19 cellular contexts compared by ENCODE assay signal in the genomic region with DNA sequence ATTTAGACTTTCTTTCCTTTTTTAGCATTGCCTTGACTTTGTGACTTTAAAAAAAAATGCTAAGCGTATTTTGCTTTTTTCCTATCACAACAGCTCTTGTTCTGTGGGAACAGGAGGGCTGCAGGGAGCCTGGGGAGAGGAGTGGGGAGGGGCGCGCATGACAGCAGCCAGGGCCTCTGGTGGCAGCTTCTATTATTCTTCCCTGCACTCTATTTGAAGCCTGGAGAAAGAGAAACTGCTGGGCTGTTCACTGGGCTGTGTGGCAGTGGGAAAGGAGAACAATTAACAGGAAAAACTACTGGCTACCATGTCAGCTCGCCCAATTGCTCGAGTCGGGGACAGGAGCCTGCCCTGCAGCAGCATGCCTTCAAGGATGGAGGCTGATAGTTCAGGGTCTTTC.
A peak's percentile ranks its signal among the peaks of the same experiment; 100 is the strongest.
DNase-seq lines count a peak whose midpoint lies in the region; ATAC-seq and TF ChIP-seq lines count a peak whose summit lies in the region.
"Had no signal": no experiment of that assay in that cellular context is flagged by ENCODE, and none has a peak within 500 bp of the region (broad histone marks: within the 10 kb centered on the region; RNA-seq: fewer than 3 reads in every experiment).

No MANE protein-coding gene starts in this region.

- no peaks in the 10 kb centered on the region for H3K27me3 Mint-ChIP-seq in glutamatergic neuron (ENCODE audit: unreplicated experiment)

- peaks cover 1% of the 10 kb centered on the region for H3K36me3 ChIP-seq in NT2/D1 (ENCODE audit: insufficient read depth, insufficient read length, low read length)
- no peaks in the 10 kb centered on the region for H3K36me3 ChIP-seq in neural cell (ENCODE audit: insufficient read depth, low read length)
- H3K36me3 ChIP-seq in stomach, result no peaks in the 10 kb centered on the region
- no peaks in the 10 kb centered on the region for H3K36me3 ChIP-seq in gastrocnemius medialis
- H3K36me3 ChIP-seq: colonic mucosa had no signal

- ATAC-seq in GM21515 (IDR thresholded peaks at IDR 0.05; ENCODE audit: unreplicated experiment) (no peak), gastrocnemius medialis (no peak)
- ATAC-seq: K562; Right ventricle myocardium inferior; stimulated activated memory B cell treated with anti-CD40 and anti-IgM and Interleukin-4, amounts not matched to agents 10 μg/mL and 1 μg/mL and 100 μg/mL, for 72 hours; T-helper 17 cell had no signal

- H3K27ac ChIP-seq in neural cell (ENCODE audit: low read length) (peak overlapping the region; percentile 67), stomach (no peak overlapping the region), gastrocnemius medialis (no peak overlapping the region)
- H3K27ac ChIP-seq: colonic mucosa had no signal

- TF ChIP-seq POLR2A in stomach (IDR thresholded peaks at IDR 0.05), result no peak
- no peak for TF ChIP-seq POLR2A in gastrocnemius medialis (IDR thresholded peaks at IDR 0.05)

- peaks cover 4% of the 10 kb centered on the region for H3K4me1 ChIP-seq in NT2/D1 (ENCODE audit: insufficient read depth, insufficient read length)
- H3K4me1 ChIP-seq in stomach, result no peaks in the 10 kb centered on the region
- H3K4me1 ChIP-seq in gastrocnemius medialis, result no peaks in the 10 kb centered on the region
- H3K4me1 ChIP-seq: colonic mucosa had no signal

- intact Hi-C loops in stomach (cut with DNase I; ENCODE audit: low total_unique reads) (no loop called here), gastrocnemius medialis (cut with DNase I; ENCODE audit: low total_unique reads) (no loop called here)

- H2AFZ ChIP-seq in neural cell (ENCODE audit: low read depth, low read length), result no peak overlapping the region

- TF ChIP-seq EP300 in neural cell (conservative IDR thresholded peaks at IDR 0.05; ENCODE audit: poor library complexity, severe bottlenecking) (peak; percentile 36), stomach (IDR thresholded peaks at IDR 0.05) (no peak)

- H3K9ac ChIP-seq in NT2/D1 (ENCODE audit: insufficient read length, low read depth) (no peak overlapping the region), neural cell (ENCODE audit: low read length) (peak overlapping the region; percentile 25)

- POLR2A ChIA-PET in GM10248 (lab: Yijun Ruan, JAX), result no interaction called here

- peak overlapping the region; percentile 97 for H3K27ac Mint-ChIP-seq in glutamatergic neuron (ENCODE audit: unreplicated experiment)
- H3K27ac Mint-ChIP-seq: CD4-positive, CD25-positive, alpha-beta regulatory T cell; stimulated activated memory B cell treated with anti-CD40 and anti-IgM and Interleukin-4, amounts not matched to agents 10 μg/mL and 1 μg/mL and 100 μg/mL, for 72 hours; T-helper 17 cell had no signal

- H3K27me3 ChIP-seq in NT2/D1 (ENCODE audit: insufficient read depth, insufficient read length) (no peaks in the 10 kb centered on the region), neural cell (ENCODE audit: insufficient read depth, low read depth, low read length) (no peaks in the 10 kb centered on the region), stomach (no peaks in the 10 kb centered on the region), gastrocnemius medialis (no peaks in the 10 kb centered on the region)
- H3K27me3 ChIP-seq: colonic mucosa had no signal

- TF ChIP-seq RAD21 in neural cell (conservative IDR thresholded peaks at IDR 0.05), result peak; percentile 22

- DNase-seq in Ammon's horn (ENCODE audit: low spot score) (peak; percentile 75), NT2/D1 (ENCODE audit: low read depth, low spot score) (peak; percentile 23), glutamatergic neuron (peak; percentile 76), stomach (no peak), GM10248 (ENCODE audit: extremely low spot score) (no peak), gastrocnemius medialis (no peak)
- DNase-seq: amniotic stem cell; CD4-positive, CD25-positive, alpha-beta regulatory T cell; colonic mucosa; DMS79 treated with DMSO at 0.1 percent for 48 hours; kidney glomerular epithelial cell; NCI-H1092 treated with DMSO at 0.1 percent for 48 hours; stimulated activated CD4-positive, alpha-beta T cell treated with anti-CD3 and anti-CD28 coated beads, Interleukin-12 subunit alpha, Interleukin-12 subunit beta, amount 100 ng/mL, for 4 hours; T-helper 17 cell had no signal

- 52 to 69% (median 58%) methylated on average over 6 of the region's 6 CpGs for WGBS in stomach, 5 donors

- peak overlapping the region; percentile 55 for H3K4me3 Mint-ChIP-seq in glutamatergic neuron (ENCODE audit: unreplicated experiment)
- H3K4me3 Mint-ChIP-seq: CD4-positive, CD25-positive, alpha-beta regulatory T cell; stimulated activated memory B cell treated with anti-CD40 and anti-IgM and Interleukin-4, amounts not matched to agents 10 μg/mL and 1 μg/mL and 100 μg/mL, for 72 hours; T-helper 17 cell had no signal

- H3K79me2 ChIP-seq in neural cell (replicated peaks; ENCODE audit: insufficient read depth, low read length), result no peaks in the 10 kb centered on the region

- TF ChIP-seq CTCF in glutamatergic neuron (IDR thresholded peaks at IDR 0.05; ENCODE audit: partially characterized antibody, unreplicated experiment) (no peak), neural cell (IDR thresholded peaks at IDR 0.05; ENCODE audit: poor library complexity, severe bottlenecking) (peak; percentile 55), stomach (IDR thresholded peaks at IDR 0.05) (no peak), GM10248 (IDR thresholded peaks at IDR 0.05; ENCODE audit: control extremely low read depth, extremely low read depth, low read depth, missing control alignments) (no peak), gastrocnemius medialis (IDR thresholded peaks at IDR 0.05 in 4 of 5, conservative IDR thresholded peaks at IDR 0.05 in 1 of 5) (no peak)

- in situ Hi-C loops in gastrocnemius medialis (cut with MboI; ENCODE audit: low sequenced_read_pairs in 4 of 4), result no loop called here

- H3F3A ChIP-seq in neural cell (ENCODE audit: insufficient read depth, low read length, poor library complexity, severe bottlenecking), result no peaks in the 10 kb centered on the region

- H3K4me1 Mint-ChIP-seq in glutamatergic neuron (ENCODE audit: low read depth, unreplicated experiment), result peaks cover 42% of the 10 kb centered on the region
- H3K4me1 Mint-ChIP-seq: CD4-positive, CD25-positive, alpha-beta regulatory T cell; stimulated activated memory B cell treated with anti-CD40 and anti-IgM and Interleukin-4, amounts not matched to agents 10 μg/mL and 1 μg/mL and 100 μg/mL, for 72 hours; T-helper 17 cell had no signal

- H3K9me3 Mint-ChIP-seq in glutamatergic neuron (ENCODE audit: unreplicated experiment), result peaks cover 7% of the 10 kb centered on the region
- H3K9me3 Mint-ChIP-seq: CD4-positive, CD25-positive, alpha-beta regulatory T cell; stimulated activated memory B cell treated with anti-CD40 and anti-IgM and Interleukin-4, amounts not matched to agents 10 μg/mL and 1 μg/mL and 100 μg/mL, for 72 hours had no signal

- H3K9me3 ChIP-seq in NT2/D1 (ENCODE audit: insufficient read depth, low read length), result no peaks in the 10 kb centered on the region
- H3K9me3 ChIP-seq in neural cell (ENCODE audit: low read length), result no peaks in the 10 kb centered on the region
- no peaks in the 10 kb centered on the region for H3K9me3 ChIP-seq in stomach
- H3K9me3 ChIP-seq in gastrocnemius medialis, result no peaks in the 10 kb centered on the region
- H3K9me3 ChIP-seq: colonic mucosa had no signal

- H3K4me2 ChIP-seq in neural cell (ENCODE audit: low read length), result peak overlapping the region; percentile 45

- no peaks in the 10 kb centered on the region for H4K20me1 ChIP-seq in neural cell (ENCODE audit: insufficient read depth)

- H3K9me2 ChIP-seq in neural cell (ENCODE audit: insufficient read depth, low read length), result no peaks in the 10 kb centered on the region

- H3K36me3 Mint-ChIP-seq in glutamatergic neuron (ENCODE audit: unreplicated experiment), result no peaks in the 10 kb centered on the region
- H3K36me3 Mint-ChIP-seq: CD4-positive, CD25-positive, alpha-beta regulatory T cell; stimulated activated memory B cell treated with anti-CD40 and anti-IgM and Interleukin-4, amounts not matched to agents 10 μg/mL and 1 μg/mL and 100 μg/mL, for 72 hours had no signal

- CTCF ChIA-PET in GM10248 (lab: Yijun Ruan, JAX), result interaction anchor here (1.2 to 2.4 kb wide), 2 partner anchors 20 to 100 kb away, joined by 3 to 6 read pairs; no protein-coding TSS in a partner anchor

- H3K4me3 ChIP-seq in NT2/D1 (ENCODE audit: insufficient read length, low read depth), result no peak overlapping the region
- H3K4me3 ChIP-seq in neural cell (ENCODE audit: low read length), result peak overlapping the region; percentile 30
- no peak overlapping the region for H3K4me3 ChIP-seq in stomach
- no peak overlapping the region for H3K4me3 ChIP-seq in gastrocnemius medialis
- H3K4me3 ChIP-seq: colonic mucosa, K562 had no signal

TF ChIP-seq in neural cell, 6 proteins besides CTCF, POLR2A, EP300 and RAD21 (continues in another document):
- no peak for TF ChIP-seq EZH2 (IDR thresholded peaks at IDR 0.05; ENCODE audit: borderline replicate concordance, insufficient read depth, low read length, poor library complexity, severe bottlenecking)
- TF ChIP-seq SMC3 (conservative IDR thresholded peaks at IDR 0.05; ENCODE audit: poor library complexity), result peak; percentile 53
- TF ChIP-seq REST (IDR thresholded peaks at IDR 0.05; ENCODE audit: borderline replicate concordance), result no peak
- peak; percentile 22 for TF ChIP-seq POLR2AphosphoS5 (IDR thresholded peaks at IDR 0.05)
- no peak for TF ChIP-seq MXI1 (conservative IDR thresholded peaks at IDR 0.05; ENCODE audit: poor library complexity, severe bottlenecking)

Comparison
In these comparisons a context has a peak if more than half of its experiments do, and no peak if none do; other contexts are left out.
1. DNase-seq: peak in Ammon's horn (single experiment), NT2/D1 (single experiment) and glutamatergic neuron (single experiment); none in stomach (single experiment), GM10248 (single experiment) and gastrocnemius medialis (0 of 2).